ENCODE assay signal across 9 cellular contexts in the genomic region with DNA sequence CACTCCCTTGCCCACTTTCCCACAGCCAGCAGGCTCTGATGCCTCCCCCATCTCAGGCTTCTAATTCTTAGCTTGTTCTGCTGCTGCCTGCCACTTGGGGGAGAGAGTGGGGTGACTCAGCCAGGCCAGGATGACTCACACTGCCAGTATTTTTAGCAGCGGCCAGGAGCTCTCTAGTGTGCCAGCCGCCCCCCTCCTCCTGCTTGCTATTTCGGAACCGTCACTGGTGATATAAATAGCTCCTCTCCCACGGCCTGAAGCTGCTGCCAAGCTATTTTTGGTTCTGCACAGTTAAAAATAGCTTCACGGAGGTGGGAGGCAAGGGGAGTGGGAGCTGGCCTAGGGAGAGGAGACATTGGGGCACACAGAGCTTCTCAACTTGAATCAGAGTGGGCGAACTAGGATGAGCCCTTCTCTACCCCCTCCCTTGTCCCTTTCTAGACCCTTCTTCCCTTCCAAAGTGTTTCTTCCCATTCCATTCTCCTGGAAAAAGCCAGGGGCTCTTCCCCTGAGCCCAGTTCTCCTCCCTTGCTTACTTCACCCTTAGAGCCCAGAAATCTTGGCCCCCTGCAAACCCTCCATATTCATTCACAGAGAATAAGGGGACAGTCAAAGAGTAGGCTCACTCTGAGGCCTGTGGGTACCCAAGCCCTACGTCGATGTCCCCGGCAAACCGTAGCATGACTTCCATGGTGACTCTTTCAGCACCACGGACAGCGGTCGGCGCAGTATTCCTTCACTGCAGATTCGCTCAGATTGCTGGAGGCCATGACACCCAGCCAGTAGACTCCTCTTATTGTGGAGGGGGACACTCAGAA. TPM values are rescaled to one million over a fixed set of nuclear protein-coding genes. Genes with fewer than 3 reads are reported as not detected.
DNase-seq lines count a peak whose midpoint lies in the region; ATAC-seq, FAIRE-seq and TF ChIP-seq lines count a peak whose summit lies in the region.
"Had no signal": no experiment of that assay in that cellular context is flagged by ENCODE, and none has a peak within 500 bp of the region (broad histone marks: within the 10 kb centered on the region; RNA-seq: fewer than 3 reads in every experiment).

No MANE protein-coding gene starts in this region.

- H3K4me1 Mint-ChIP-seq in activated B cell treated with CpG ODN at 0.5 μM for 24 hours = peaks cover 9% of the 10 kb centered on the region

- no peak overlapping the region for H3K4me3 ChIP-seq in cardiac fibroblast (replicated peaks in 1 of 2; ENCODE audit: low read depth in 2 of 2, low read length in 2 of 2)

- H3K9me3 Mint-ChIP-seq in activated B cell treated with CpG ODN at 0.5 μM for 24 hours = no peaks in the 10 kb centered on the region

- no peak for TF ChIP-seq CTCF in activated B cell treated with CpG ODN at 0.5 μM for 24 hours (IDR thresholded peaks at IDR 0.05)
- TF ChIP-seq CTCF in cardiac fibroblast (IDR thresholded peaks at IDR 0.05; ENCODE audit: low read depth, low read length) = peak; percentile 50

- CTCF ChIA-PET in activated B cell treated with CpG ODN at 0.5 μM for 24 hours (lab: Charles Lee) = interaction anchor here (0.9 to 1.7 kb wide), 4 partner anchors 9 to 263 kb away, joined by 4 to 7 read pairs (median 6); a partner anchor contains a TSS

- peak; percentile 56 for ATAC-seq in activated B cell treated with CpG ODN at 0.5 μM for 24 hours (ENCODE audit: low read depth)

- peak; percentile 81 for DNase-seq in NK-92 treated with Interleukin-12 subunit alpha and Interleukin-12 subunit beta, amount 100 ng/mL, for 24 hours (lab: John Stamatoyannopoulos, UW)
- no peak for DNase-seq in NK-92 (lab: John Stamatoyannopoulos, UW; ENCODE audit: unreplicated experiment)
- DNase-seq in NCI-H2196 treated with DMSO at 0.1 percent for 48 hours (lab: John Stamatoyannopoulos, UW; ENCODE audit: unreplicated experiment) = peak; percentile 86
- peak; percentile 38 for DNase-seq in activated B cell treated with CpG ODN at 0.5 μM for 24 hours
- peak; percentile 93 to 97 for DNase-seq in cardiac fibroblast (ENCODE audit: low read depth in 2 of 2)
- peak; percentile 91 for DNase-seq in islet precursor cell
- DNase-seq in stimulated activated CD4-positive, alpha-beta T cell treated with anti-CD3 and anti-CD28 coated beads, Interleukin-2, amount 100 ng/mL, for 24 hours = peak; percentile 76 to 79
- DNase-seq in GM12892 (ENCODE audit: insufficient read length) = no peak

- no peaks in the 10 kb centered on the region for H3K36me3 Mint-ChIP-seq in activated B cell treated with CpG ODN at 0.5 μM for 24 hours (ENCODE audit: low read depth)

- intact Hi-C loops in activated B cell treated with CpG ODN at 0.5 μM for 24 hours (cut with micrococcal nuclease) = no loop called here

- H3K27ac Mint-ChIP-seq in activated B cell treated with CpG ODN at 0.5 μM for 24 hours = peak overlapping the region; percentile 44

- no peak for FAIRE-seq in GM12892 (lab: Jason Lieb, UNC)
- FAIRE-seq: G401.6 had no signal

- H3K27me3 Mint-ChIP-seq in activated B cell treated with CpG ODN at 0.5 μM for 24 hours = peaks cover 60% of the 10 kb centered on the region

- no peak overlapping the region for H3K4me3 Mint-ChIP-seq in activated B cell treated with CpG ODN at 0.5 μM for 24 hours

- TF ChIP-seq POLR2A in GM12892 (IDR thresholded peaks at IDR 0.05; ENCODE audit: low read depth, low read length) = no peak

- POLR2A ChIA-PET in activated B cell treated with CpG ODN at 0.5 μM for 24 hours (lab: Charles Lee) = interaction anchor here (0.6 to 1.4 kb wide), 3 partner anchors 9 to 126 kb away, joined by 3 to 4 read pairs (median 4); a partner anchor contains a TSS

RNA-seq across cellular contexts. Expression of a gene that starts 2.5 kb away (rescaled TPM):
- total RNA-seq in activated B cell treated with CpG ODN at 0.5 μM for 24 hours = not detected in 2 replicates
- polyA plus RNA-seq in GM12892 (2012; ENCODE audit: missing spikeins) = not detected

RNA-seq across cellular contexts. Expression of a gene that starts 20.3 kb away (rescaled TPM):
- total RNA-seq in activated B cell treated with CpG ODN at 0.5 μM for 24 hours = 62.6 and 74.3 TPM in 2 replicates
- polyA plus RNA-seq in GM12892 (2012; ENCODE audit: missing spikeins) = 85.7 TPM

RNA-seq across cellular contexts. Expression of a gene that starts 46.8 kb away (rescaled TPM):
- total RNA-seq in activated B cell treated with CpG ODN at 0.5 μM for 24 hours = 13.5 and 17.1 TPM in 2 replicates
- 6.6 TPM for polyA plus RNA-seq in GM12892 (2012; ENCODE audit: missing spikeins)

RNA-seq across cellular contexts. Expression of a gene that starts 48.3 kb away (rescaled TPM):
- total RNA-seq in activated B cell treated with CpG ODN at 0.5 μM for 24 hours = 8.5 and 9.1 TPM in 2 replicates
- polyA plus RNA-seq in GM12892 (2012; ENCODE audit: missing spikeins) = 1.9 TPM

Comparison
In these comparisons a context has a peak if more than half of its experiments do, and no peak if none do; other contexts are left out.
1. DNase-seq: peak in NK-92 treated with Interleukin-12 subunit alpha and Interleukin-12 subunit beta, amount 100 ng/mL, for 24 hours (single experiment), NCI-H2196 treated with DMSO at 0.1 percent for 48 hours (single experiment), activated B cell treated with CpG ODN at 0.5 μM for 24 hours (single experiment), cardiac fibroblast (2 of 2), islet precursor cell (single experiment) and stimulated activated CD4-positive, alpha-beta T cell treated with anti-CD3 and anti-CD28 coated beads, Interleukin-2, amount 100 ng/mL, for 24 hours (2 of 2); none in NK-92 (single experiment) and GM12892 (single experiment).